Comparison of ENCODE assay signal across 13 cellular contexts in genomic region chr2:30268296-30268871, GRCh38. TPM values are rescaled to one million over a fixed set of nuclear protein-coding genes. Genes with fewer than 3 reads are reported as not detected.
DNase-seq lines count a peak whose midpoint lies in the region; TF ChIP-seq lines count a peak whose summit lies in the region.
"Had no signal": no experiment of that assay in that cellular context is flagged by ENCODE, and none has a peak within 500 bp of the region (broad histone marks: within the 10 kb centered on the region; RNA-seq: fewer than 3 reads in every experiment).

No MANE protein-coding gene starts in this region.

- H3K9me3 Mint-ChIP-seq in T-helper 2 cell treated with Interferon-gamma antibody and Interleukin-4, amounts not matched to agents 5 μg/mL and 100 μg/mL, for 36 hours, result no peaks in the 10 kb centered on the region
- no peaks in the 10 kb centered on the region for H3K9me3 Mint-ChIP-seq in activated CD4-positive, alpha-beta memory T cell treated with anti-CD3 and anti-CD28 coated beads for 36 hours
- peaks cover 2% of the 10 kb centered on the region for H3K9me3 Mint-ChIP-seq in endodermal cell
- H3K9me3 Mint-ChIP-seq: dendritic cell treated with granulocyte-macrophage colony-stimulating factor and Interleukin-4, amounts not matched to agents 40 ng/mL and 50 ng/mL, for 4 days had no signal

- POLR2A ChIA-PET in activated CD4-positive, alpha-beta memory T cell treated with anti-CD3 and anti-CD28 coated beads for 36 hours (lab: Charles Lee), result interaction anchor here (1.4 to 9.1 kb wide), 4 partner anchors 15 to 70 kb away, joined by 5 to 114 read pairs (median 13); partner anchors contain the start of gene LBH

- no peak overlapping the region for H3K4me2 ChIP-seq in neuronal stem cell (ENCODE audit: insufficient read depth, low read length, poor library complexity, severe bottlenecking)

- H2BK5ac ChIP-seq in neuronal stem cell (ENCODE audit: low read length), result no peak overlapping the region

- H3K27ac Mint-ChIP-seq in T-helper 2 cell treated with Interferon-gamma antibody and Interleukin-4, amounts not matched to agents 5 μg/mL and 100 μg/mL, for 36 hours, result peak overlapping the region; percentile 94
- no peak overlapping the region for H3K27ac Mint-ChIP-seq in activated CD4-positive, alpha-beta memory T cell treated with anti-CD3 and anti-CD28 coated beads for 36 hours
- no peak overlapping the region for H3K27ac Mint-ChIP-seq in endodermal cell
- H3K27ac Mint-ChIP-seq: dendritic cell treated with granulocyte-macrophage colony-stimulating factor and Interleukin-4, amounts not matched to agents 40 ng/mL and 50 ng/mL, for 4 days had no signal

- intact Hi-C loops in activated CD4-positive, alpha-beta memory T cell treated with anti-CD3 and anti-CD28 coated beads for 36 hours (cut with micrococcal nuclease), result loop anchor here (5.0 kb wide), 1 partner anchor 49 kb away; no protein-coding TSS in a partner anchor
- intact Hi-C loops in ovary (cut with DNase I), result no loop called here

- H3K4ac ChIP-seq in neuronal stem cell (ENCODE audit: low read length), result no peak overlapping the region

- H3K4me3 ChIP-seq in endodermal cell (ENCODE audit: low read length) (no peak overlapping the region), neuronal stem cell (ENCODE audit: low read length in 2 of 2) (no peak overlapping the region), ovary (no peak overlapping the region)
- H3K4me3 ChIP-seq: esophagus squamous epithelium, SJSA1 had no signal

- H3K18ac ChIP-seq in neuronal stem cell (ENCODE audit: low read length), result peak overlapping the region; percentile 21

- H3K9me3 ChIP-seq in endodermal cell (ENCODE audit: control insufficient read depth, low read length), result no peaks in the 10 kb centered on the region
- H3K9me3 ChIP-seq in neuronal stem cell (replicated peaks in 1 of 2; ENCODE audit: control insufficient read depth in 2 of 2, insufficient read depth in 1 of 2, low read depth in 1 of 2, low read length in 2 of 2), result no peaks in the 10 kb centered on the region
- no peaks in the 10 kb centered on the region for H3K9me3 ChIP-seq in ovary
- H3K9me3 ChIP-seq: esophagus squamous epithelium had no signal

- peaks cover 43% of the 10 kb centered on the region for H3K4me1 Mint-ChIP-seq in T-helper 2 cell treated with Interferon-gamma antibody and Interleukin-4, amounts not matched to agents 5 μg/mL and 100 μg/mL, for 36 hours (ENCODE audit: low read depth)
- peaks cover 72% of the 10 kb centered on the region for H3K4me1 Mint-ChIP-seq in activated CD4-positive, alpha-beta memory T cell treated with anti-CD3 and anti-CD28 coated beads for 36 hours (ENCODE audit: low read depth)
- peaks cover 24% of the 10 kb centered on the region for H3K4me1 Mint-ChIP-seq in endodermal cell

- TF ChIP-seq EP300 in ovary (IDR thresholded peaks at IDR 0.05), result no peak

- CTCF ChIA-PET in activated CD4-positive, alpha-beta memory T cell treated with anti-CD3 and anti-CD28 coated beads for 36 hours (lab: Charles Lee), result interaction anchor here (0.6 to 3.1 kb wide), 4 partner anchors 29 to 445 kb away, joined by 3 to 17 read pairs (median 10); no protein-coding TSS in a partner anchor

- no peaks in the 10 kb centered on the region for H3K36me3 ChIP-seq in endodermal cell (ENCODE audit: control insufficient read depth, insufficient read depth, low read length)
- H3K36me3 ChIP-seq in neuronal stem cell (replicated peaks in 1 of 2; ENCODE audit: control insufficient read depth in 2 of 2, insufficient read depth in 2 of 2, low read length in 2 of 2), result no peaks in the 10 kb centered on the region
- no peaks in the 10 kb centered on the region for H3K36me3 ChIP-seq in ovary
- H3K36me3 ChIP-seq: esophagus squamous epithelium, SJSA1 had no signal

- no peak overlapping the region for H3K14ac ChIP-seq in neuronal stem cell (ENCODE audit: low read length)

- no peak for DNase-seq in T-helper 2 cell treated with Interferon-gamma antibody and Interleukin-4, amounts not matched to agents 5 μg/mL and 100 μg/mL, for 36 hours (ENCODE audit: low spot score)
- no peak for DNase-seq in T-helper 2 cell
- peak; percentile 8 for DNase-seq in activated CD4-positive, alpha-beta memory T cell treated with anti-CD3 and anti-CD28 coated beads for 36 hours
- DNase-seq in endodermal cell, result peak; percentile 37
- no peak for DNase-seq in neuronal stem cell (ENCODE audit: low spot score)
- no peak for DNase-seq in Kasumi-1 (lab: John Stamatoyannopoulos, UW)
- DNase-seq in stimulated activated CD4-positive, alpha-beta T cell treated with anti-CD3 and anti-CD28 coated beads, Interleukin-2, amount 100 ng/mL, for 48 hours, result no peak
- no peak for DNase-seq in ovary
- DNase-seq: esophagus squamous epithelium, NCI-H1092, NCI-H2227 treated with DMSO at 0.1 percent for 48 hours had no signal

- H3K9ac ChIP-seq in endodermal cell (ENCODE audit: extremely low read depth, low read length, poor library complexity, severe bottlenecking), result no peak overlapping the region
- H3K9ac ChIP-seq in neuronal stem cell (ENCODE audit: low read depth, low read length, poor library complexity), result no peak overlapping the region

- no peak overlapping the region for H3K23ac ChIP-seq in neuronal stem cell (ENCODE audit: low read depth, low read length, poor library complexity)

- no peak overlapping the region for H2BK15ac ChIP-seq in neuronal stem cell (ENCODE audit: low read length)

- 89 to 92% methylated on average over 4 to 5 of the region's 5 CpGs for whole genome bisulfite sequencing in endodermal cell (ENCODE audit: insufficient coverage in 1 of 2, insufficient read length in 1 of 2), 2 experiments
- WGBS in neuronal stem cell (ENCODE audit: extremely low coverage in 2 of 2, insufficient read length in 2 of 2, insufficient replicate concordance in 1 of 2), 2 donors, result no CpG with 5 or more reads among the region's 5 CpGs
- 88 to 90% (median 88%) methylated on average over 5 of the region's 5 CpGs for WGBS in ovary, 3 donors

- peak overlapping the region; percentile 90 for H3K4me3 Mint-ChIP-seq in T-helper 2 cell treated with Interferon-gamma antibody and Interleukin-4, amounts not matched to agents 5 μg/mL and 100 μg/mL, for 36 hours
- no peak overlapping the region for H3K4me3 Mint-ChIP-seq in activated CD4-positive, alpha-beta memory T cell treated with anti-CD3 and anti-CD28 coated beads for 36 hours
- no peak overlapping the region for H3K4me3 Mint-ChIP-seq in endodermal cell
- H3K4me3 Mint-ChIP-seq: dendritic cell treated with granulocyte-macrophage colony-stimulating factor and Interleukin-4, amounts not matched to agents 40 ng/mL and 50 ng/mL, for 4 days had no signal

- H3K36me3 Mint-ChIP-seq in T-helper 2 cell treated with Interferon-gamma antibody and Interleukin-4, amounts not matched to agents 5 μg/mL and 100 μg/mL, for 36 hours (ENCODE audit: low read depth), result peaks cover 11% of the 10 kb centered on the region
- H3K36me3 Mint-ChIP-seq in activated CD4-positive, alpha-beta memory T cell treated with anti-CD3 and anti-CD28 coated beads for 36 hours, result peaks cover 3% of the 10 kb centered on the region
- H3K36me3 Mint-ChIP-seq in endodermal cell (ENCODE audit: low read depth), result no peaks in the 10 kb centered on the region

- no peak overlapping the region for H4K8ac ChIP-seq in neuronal stem cell (ENCODE audit: low read depth, low read length)

- no peak overlapping the region for H2AK5ac ChIP-seq in neuronal stem cell (ENCODE audit: low read depth, low read length)

- TF ChIP-seq POLR2A in ovary (IDR thresholded peaks at IDR 0.05), result no peak

- no peak overlapping the region for H2BK120ac ChIP-seq in neuronal stem cell (ENCODE audit: low read depth, low read length)

- no peak for TF ChIP-seq CTCF in endodermal cell (conservative IDR thresholded peaks at IDR 0.05)
- TF ChIP-seq CTCF in ovary (IDR thresholded peaks at IDR 0.05), result no peak

- H3K4me1 ChIP-seq in endodermal cell (ENCODE audit: control insufficient read depth, insufficient read depth, low read length) (no peaks in the 10 kb centered on the region), neuronal stem cell (ENCODE audit: control insufficient read depth in 2 of 2, insufficient read depth in 1 of 2, low read depth in 1 of 2, low read length in 2 of 2) (peaks cover 0 to 6% of the 10 kb centered on the region in 2 donors), ovary (ENCODE audit: insufficient read depth) (peaks cover 10% of the 10 kb centered on the region)

- H3K27me3 ChIP-seq in endodermal cell (ENCODE audit: control insufficient read depth, insufficient read depth, low read length, poor library complexity, severe bottlenecking) (no peaks in the 10 kb centered on the region), neuronal stem cell (ENCODE audit: control insufficient read depth in 3 of 3, insufficient read depth in 3 of 3, low read depth in 1 of 3, low read length in 3 of 3) (peaks cover 0 to 2% (median 0%) of the 10 kb centered on the region in 3 experiments), ovary (no peaks in the 10 kb centered on the region)
- H3K27me3 ChIP-seq: esophagus squamous epithelium, SJSA1 had no signal

- H3K27ac ChIP-seq in endodermal cell (ENCODE audit: low read depth, low read length), result no peak overlapping the region
- no peak overlapping the region for H3K27ac ChIP-seq in neuronal stem cell (replicated peaks; ENCODE audit: low read length)
- no peak overlapping the region for H3K27ac ChIP-seq in ovary
- H3K27ac ChIP-seq: SJSA1 had no signal

- H3K79me1 ChIP-seq in neuronal stem cell (ENCODE audit: low read depth, low read length), result no peaks in the 10 kb centered on the region

- H4K91ac ChIP-seq in neuronal stem cell (ENCODE audit: low read depth, low read length, poor library complexity), result no peak overlapping the region

- H2BK12ac ChIP-seq in neuronal stem cell (ENCODE audit: low read length), result no peak overlapping the region

- no peak overlapping the region for H2AFZ ChIP-seq in neuronal stem cell (ENCODE audit: low read length)

- no peaks in the 10 kb centered on the region for H3K27me3 Mint-ChIP-seq in T-helper 2 cell treated with Interferon-gamma antibody and Interleukin-4, amounts not matched to agents 5 μg/mL and 100 μg/mL, for 36 hours (ENCODE audit: low read depth)
- no peaks in the 10 kb centered on the region for H3K27me3 Mint-ChIP-seq in activated CD4-positive, alpha-beta memory T cell treated with anti-CD3 and anti-CD28 coated beads for 36 hours
- no peaks in the 10 kb centered on the region for H3K27me3 Mint-ChIP-seq in endodermal cell (ENCODE audit: insufficient read depth)

RNA-seq across cellular contexts. Expression of gene LBH, which starts 37.0 kb away (rescaled TPM):
- total RNA-seq in activated CD4-positive, alpha-beta memory T cell treated with anti-CD3 and anti-CD28 coated beads for 36 hours, result 100 to 1,000 TPM; 109 to 112 TPM
- total RNA-seq in endodermal cell (10 to 100 TPM; 48.0 to 50.0 TPM), ovary (100 to 1,000 TPM in 5 of 7 donors, 10 to 100 TPM in 2; 50.4 to 260 (median 121) TPM)
- polyA plus RNA-seq in endodermal cell (2013, experiment 1 of 2), result 23.7 TPM
- 26.7 TPM for polyA plus RNA-seq in endodermal cell (2013, experiment 2 of 2)
- 20.2 TPM for polyA plus RNA-seq in neuronal stem cell (2013, experiment 1 of 2)
- polyA plus RNA-seq in neuronal stem cell (2013, experiment 2 of 2), result 18.1 TPM
- polyA plus RNA-seq in ovary, result 10 to 100 TPM; 59.7 to 64.5 TPM

Comparison
In these comparisons a context has a peak if more than half of its experiments do, and no peak if none do; other contexts are left out.
1. DNase-seq: peak in activated CD4-positive, alpha-beta memory T cell treated with anti-CD3 and anti-CD28 coated beads for 36 hours (single experiment) and endodermal cell (single experiment); none in T-helper 2 cell treated with Interferon-gamma antibody and Interleukin-4, amounts not matched to agents 5 μg/mL and 100 μg/mL, for 36 hours (single experiment), T-helper 2 cell (0 of 5), neuronal stem cell (single experiment), Kasumi-1 (0 of 2), stimulated activated CD4-positive, alpha-beta T cell treated with anti-CD3 and anti-CD28 coated beads, Interleukin-2, amount 100 ng/mL, for 48 hours (0 of 2) and ovary (0 of 5).